In the genomic region with DNA sequence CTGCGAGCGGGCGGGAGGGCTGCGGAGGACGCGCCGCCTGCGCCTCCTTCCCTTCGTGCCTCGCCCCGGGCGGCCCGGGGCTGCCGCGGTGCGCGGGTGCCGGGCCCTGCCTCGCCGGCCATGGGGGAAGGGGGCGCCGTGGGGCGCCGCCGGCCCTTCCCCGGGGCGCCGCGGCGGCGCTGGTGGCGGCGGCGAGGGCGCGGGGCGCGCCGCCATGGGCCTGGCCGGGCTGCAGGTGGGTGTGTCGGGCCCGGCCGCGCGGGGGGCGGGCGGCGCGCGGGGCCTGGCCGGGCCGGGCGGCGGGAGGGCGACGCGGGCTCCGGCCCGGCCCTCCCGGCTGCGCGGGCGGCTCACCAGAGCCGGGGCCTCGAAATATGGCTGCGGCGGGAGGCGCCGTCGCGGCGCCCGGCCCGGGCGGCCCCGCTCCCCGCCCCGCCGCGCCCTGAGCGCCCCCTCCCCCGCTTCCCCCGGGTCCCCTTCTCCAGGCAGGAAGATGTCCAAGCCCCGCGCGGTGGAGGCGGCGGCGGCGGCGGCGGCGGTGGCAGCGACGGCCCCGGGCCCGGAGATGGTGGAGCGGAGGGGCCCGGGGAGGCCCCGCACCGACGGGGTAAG, we compare ENCODE assay signal across 8 cellular contexts. TPM values are rescaled to one million over a fixed set of nuclear protein-coding genes. Genes with fewer than 3 reads are reported as not detected.
DNase-seq lines count a peak whose midpoint lies in the region; ATAC-seq and TF ChIP-seq lines count a peak whose summit lies in the region.

No MANE protein-coding gene starts in this region.

- no peak overlapping the region for H3K27ac Mint-ChIP-seq in T-helper 17 cell

- no peak for TF ChIP-seq POLR2A in Peyer's patch (IDR thresholded peaks at IDR 0.05)
- TF ChIP-seq POLR2A in tibial nerve (IDR thresholded peaks at IDR 0.05), result peak in 1 of 2 donors; percentile 33

- DNase-seq in stimulated activated CD4-positive, alpha-beta T cell treated with anti-CD3 and anti-CD28 coated beads, Interleukin-4, amount 100 ng/mL, for 24 hours, result peak; percentile 7
- no peak for DNase-seq in stimulated activated CD4-positive, alpha-beta T cell treated with anti-CD3 and anti-CD28 coated beads, Interleukin-2, amount 100 ng/mL, for 48 hours
- DNase-seq in Peyer's patch, result peak in 2 of 3 donors; percentile 47 to 52
- DNase-seq in tibial nerve (ENCODE audit: low spot score in 2 of 2), result no peak
- DNase-seq in NCI-H524 treated with DMSO at 0.1 percent for 48 hours (lab: John Stamatoyannopoulos, UW), result no peak
- DNase-seq in T-helper 17 cell, result no peak

- 0% methylated on average over 9 to 12 of the region's 102 CpGs for WGBS in tibial nerve, 2 donors

- no peak for TF ChIP-seq EP300 in tibial nerve (IDR thresholded peaks at IDR 0.05)

- ATAC-seq in HG02588 (IDR thresholded peaks at IDR 0.05; ENCODE audit: unreplicated experiment), result no peak
- ATAC-seq in T-helper 17 cell, result no peak

- peak overlapping the region; percentile 87 to 93 (median 89) for H3K27ac ChIP-seq in Peyer's patch
- H3K27ac ChIP-seq in tibial nerve, result peak overlapping the region; percentile 53 to 93 (median 76)

- H3K4me3 Mint-ChIP-seq in T-helper 17 cell, result no peak overlapping the region

- TF ChIP-seq CTCF in Peyer's patch (IDR thresholded peaks at IDR 0.05), result peak in 2 of 6 experiments; percentile 6 to 13
- TF ChIP-seq CTCF in tibial nerve (IDR thresholded peaks at IDR 0.05), result no peak

- peak overlapping the region; percentile 68 to 80 (median 76) for H3K4me3 ChIP-seq in Peyer's patch
- peak overlapping the region; percentile 71; the same call in 1 of the 2 replicates for H3K4me3 ChIP-seq in iPS-18c (ENCODE audit: insufficient read depth, low read depth, low read length)
- peak overlapping the region in 3 of 4 donors; percentile 46 to 76 (median 56) for H3K4me3 ChIP-seq in tibial nerve

- H3K27me3 ChIP-seq in Peyer's patch (no peaks in the 10 kb centered on the region), tibial nerve (no peaks in the 10 kb centered on the region)

- peaks cover 36% of the 10 kb centered on the region for H3K4me1 Mint-ChIP-seq in T-helper 17 cell

- no peaks in the 10 kb centered on the region for H3K9me3 ChIP-seq in Peyer's patch
- no peaks in the 10 kb centered on the region for H3K9me3 ChIP-seq in iPS-18c (ENCODE audit: control insufficient read depth, insufficient read depth, low read length)
- no peaks in the 10 kb centered on the region for H3K9me3 ChIP-seq in tibial nerve
- H3K9me3 ChIP-seq in T-helper 17 cell (ENCODE audit: control insufficient read depth, low read length, poor library complexity, severe bottlenecking), result no peaks in the 10 kb centered on the region

- H3K36me3 Mint-ChIP-seq in T-helper 17 cell (ENCODE audit: low read depth), result peaks cover 2% of the 10 kb centered on the region

- H3K4me1 ChIP-seq in Peyer's patch (peaks cover 5 to 41% (median 11%) of the 10 kb centered on the region in 4 donors), tibial nerve (peaks cover 0 to 56% (median 24%) of the 10 kb centered on the region in 4 donors)

- peaks cover 0 to 31% (median 0%) of the 10 kb centered on the region in 3 donors for H3K36me3 ChIP-seq in Peyer's patch
- peaks cover 0 to 35% (median 0%) of the 10 kb centered on the region in 3 donors for H3K36me3 ChIP-seq in tibial nerve

- no peaks in the 10 kb centered on the region for H3K27me3 Mint-ChIP-seq in T-helper 17 cell

RNA-seq across cellular contexts. Expression of a gene that starts 5.1 kb away (rescaled TPM):
- total RNA-seq in Peyer's patch (10 to 100 TPM; 32.6 to 99.0 (median 42.6) TPM), tibial nerve (10 to 100 TPM; 16.5 to 34.5 (median 27.0) TPM), T-helper 17 cell (10 to 100 TPM; 32.3 to 34.9 TPM)

RNA-seq across cellular contexts. Expression of a gene that starts 24.4 kb away (rescaled TPM):
- total RNA-seq in Peyer's patch (10 to 100 TPM; 16.2 to 23.9 (median 18.8) TPM), tibial nerve (10 to 100 TPM; 13.9 to 25.8 (median 17.8) TPM), T-helper 17 cell (10 to 100 TPM; 29.5 to 33.6 TPM)

RNA-seq across cellular contexts. Expression of a gene that starts 47.4 kb away (rescaled TPM):
- total RNA-seq in Peyer's patch, result 1 to 10 TPM in 3 of 4 donors, under 1 TPM in 1; 0.70 to 9.9 (median 2.3) TPM
- total RNA-seq in tibial nerve, result 1 to 10 TPM; 5.2 to 6.9 (median 6.1) TPM
- 10 to 100 TPM in 1 of 2 donors, 1 to 10 TPM in 1; 9.6 to 11.8 TPM for total RNA-seq in T-helper 17 cell

Comparison
In these comparisons a context has a peak if more than half of its experiments do, and no peak if none do; other contexts are left out.
1. DNase-seq: peak in stimulated activated CD4-positive, alpha-beta T cell treated with anti-CD3 and anti-CD28 coated beads, Interleukin-4, amount 100 ng/mL, for 24 hours (single experiment) and Peyer's patch (2 of 3); none in stimulated activated CD4-positive, alpha-beta T cell treated with anti-CD3 and anti-CD28 coated beads, Interleukin-2, amount 100 ng/mL, for 48 hours (0 of 2), tibial nerve (0 of 2), NCI-H524 treated with DMSO at 0.1 percent for 48 hours (single experiment) and T-helper 17 cell (0 of 3).
2. Peak in every context shown above with its lines, with median percentiles within 50 percentile points of each other: H3K4me3 ChIP-seq.